Comparison of ENCODE assay signal across 7 cellular contexts in genomic region chr18:78658531-78658930, GRCh38.
"Had no signal": no experiment of that assay in that cellular context is flagged by ENCODE, and none has a peak within 500 bp of the region (broad histone marks: within the 10 kb centered on the region; RNA-seq: fewer than 3 reads in every experiment).

No MANE protein-coding gene starts in this region.

- H3K4me3 Mint-ChIP-seq: HFFc6 had no signal

- DNase-seq: GOT3, H7, HFFc6, IMR-90 had no signal

- H3K9me3 ChIP-seq: HAP-1 had no signal

- H3K27ac Mint-ChIP-seq: HFFc6 had no signal

- H3K4me3 ChIP-seq: HAP-1, K562 had no signal

- ATAC-seq: HCT116, K562 had no signal

- H3K36me3 ChIP-seq: HAP-1 had no signal

- H3K4me1 ChIP-seq: HAP-1 had no signal
